ENCODE assay signal across 24 cellular contexts in the genomic region with DNA sequence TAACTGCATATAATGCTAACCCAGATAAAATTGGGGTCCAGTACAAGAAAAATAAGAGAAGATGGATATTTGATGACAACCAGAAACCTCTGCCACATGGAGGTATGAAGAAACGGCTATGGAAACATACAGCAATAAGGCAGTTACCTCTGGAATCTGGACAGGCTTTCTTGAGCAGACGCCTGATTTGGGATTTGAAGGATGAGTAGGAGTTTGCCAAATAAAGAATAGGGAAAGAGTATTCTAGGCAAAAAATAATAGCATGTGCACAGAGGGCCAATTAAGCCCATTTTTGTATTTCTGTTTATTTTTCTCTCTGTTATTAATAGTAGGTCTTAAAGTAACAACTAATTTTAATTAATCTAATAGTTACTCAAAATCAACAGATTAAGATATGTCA.
"Had no signal": no experiment of that assay in that cellular context is flagged by ENCODE, and none has a peak within 500 bp of the region (broad histone marks: within the 10 kb centered on the region; RNA-seq: fewer than 3 reads in every experiment).

No MANE protein-coding gene starts in this region.

- H3K4me3 ChIP-seq: colonic mucosa, esophagus squamous epithelium, gastrocnemius medialis, heart right ventricle, left lung, lower lobe of right lung, mucosa of descending colon had no signal

- H3K4me1 ChIP-seq: colonic mucosa, gastrocnemius medialis, left lung, lower lobe of right lung had no signal

- H3K27me3 Mint-ChIP-seq: dendritic cell treated with granulocyte-macrophage colony-stimulating factor and Interleukin-4, amounts not matched to agents 40 ng/mL and 50 ng/mL, for 4 days; effector memory CD8-positive, alpha-beta T cell had no signal

- H3K4me3 Mint-ChIP-seq: dendritic cell treated with granulocyte-macrophage colony-stimulating factor and Interleukin-4, amounts not matched to agents 40 ng/mL and 50 ng/mL, for 4 days; effector memory CD8-positive, alpha-beta T cell; endodermal cell; mesothelial cell of epicardium had no signal

- H3K36me3 Mint-ChIP-seq: mesothelial cell of epicardium had no signal

- H3K27ac ChIP-seq: colonic mucosa, epithelial cell of prostate, esophagus squamous epithelium, gastrocnemius medialis, heart right ventricle, left lung, lower lobe of right lung had no signal

- H3K27me3 ChIP-seq: colonic mucosa, esophagus squamous epithelium, gastrocnemius medialis, heart right ventricle, left lung had no signal

- H3K27ac Mint-ChIP-seq: dendritic cell treated with granulocyte-macrophage colony-stimulating factor and Interleukin-4, amounts not matched to agents 40 ng/mL and 50 ng/mL, for 4 days; effector memory CD8-positive, alpha-beta T cell; endodermal cell; mesothelial cell of epicardium had no signal

- ATAC-seq: effector memory CD8-positive, alpha-beta T cell; esophagus mucosa; gastrocnemius medialis; heart right ventricle; left cardiac atrium; left lung; left ventricle myocardium superior; lower lobe of right lung; mucosa of descending colon had no signal

- DNase-seq: colonic mucosa; cortex of kidney; effector CD8-positive, alpha-beta T cell; effector memory CD8-positive, alpha-beta T cell; endodermal cell; erythroblast; esophagus squamous epithelium; foreskin fibroblast; foreskin melanocyte; gastrocnemius medialis; glutamatergic neuron; head of caudate nucleus; heart right ventricle; hippocampal formation; left cardiac atrium; left lung; left ventricle myocardium superior; lower lobe of right lung; mesenchymal stem cell; mucosa of descending colon had no signal

- H3K36me3 ChIP-seq: colonic mucosa, esophagus squamous epithelium, gastrocnemius medialis, heart right ventricle, left lung, lower lobe of right lung had no signal

- H3K9me3 ChIP-seq: colonic mucosa, esophagus squamous epithelium, gastrocnemius medialis, heart right ventricle, left lung, lower lobe of right lung, mucosa of descending colon had no signal

- H3K9me3 Mint-ChIP-seq: dendritic cell treated with granulocyte-macrophage colony-stimulating factor and Interleukin-4, amounts not matched to agents 40 ng/mL and 50 ng/mL, for 4 days; endodermal cell; mesothelial cell of epicardium had no signal
